8 cellular contexts compared by ENCODE assay signal in the genomic region with DNA sequence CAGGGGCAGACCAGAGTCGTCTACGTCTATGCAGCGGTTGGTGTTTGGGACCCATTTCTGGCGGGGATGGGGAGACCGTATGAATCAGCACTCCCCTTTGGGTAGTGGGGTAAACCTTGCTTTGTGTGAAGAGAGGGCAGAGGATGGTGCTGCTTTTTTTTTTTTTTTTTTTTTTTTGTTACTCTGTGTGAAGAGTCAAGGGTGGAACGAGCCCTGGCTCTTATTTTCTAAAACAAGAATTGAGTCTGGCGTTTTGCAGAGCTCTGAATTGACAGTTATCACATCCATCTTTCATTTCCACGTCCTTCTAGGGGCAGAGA. TPM values are rescaled to one million over a fixed set of nuclear protein-coding genes. Genes with fewer than 3 reads are reported as not detected.
DNase-seq lines count a peak whose midpoint lies in the region; ATAC-seq and TF ChIP-seq lines count a peak whose summit lies in the region.

No MANE protein-coding gene starts in this region.

- H3K79me2 ChIP-seq in KMS-11 (ENCODE audit: insufficient read depth, low read depth), result peaks cover 59% of the 10 kb centered on the region

- peak overlapping the region; percentile 71; the same call in 1 of the 2 replicates for H3K4me2 ChIP-seq in KMS-11

- H3K4me3 ChIP-seq in KMS-11 (IDR thresholded peaks at IDR 0.05; ENCODE audit: insufficient read depth, low read depth, low read length) (peak overlapping the region; percentile 67), adrenal gland (peak overlapping the region in 3 of 4 donors; percentile 66 to 86 (median 79)), liver (ENCODE audit: low read depth in 1 of 3, low read length in 3 of 3) (peak overlapping the region; percentile 64 to 97 (median 91)), tibial artery (peak overlapping the region; percentile 84 to 99)

- H3K4me1 ChIP-seq in KMS-11 (ENCODE audit: low read depth, poor library complexity, severe bottlenecking), result peaks cover 51% of the 10 kb centered on the region
- H3K4me1 ChIP-seq in adrenal gland (replicated peaks in 1 of 2), result peaks cover 12 to 40% of the 10 kb centered on the region in 2 donors
- H3K4me1 ChIP-seq in liver (ENCODE audit: control insufficient read depth in 4 of 4, insufficient read depth in 4 of 4, low read length in 3 of 4), result peaks cover 0 to 38% (median 16%) of the 10 kb centered on the region in 4 donors
- H3K4me1 ChIP-seq in tibial artery, result peaks cover 0 to 60% (median 19%) of the 10 kb centered on the region in 4 donors

- no peak for TF ChIP-seq RAD21 in liver (IDR thresholded peaks at IDR 0.05)

- TF ChIP-seq CTCF in KMS-11 (conservative IDR thresholded peaks at IDR 0.05; ENCODE audit: low read depth, low read length) (no peak), adrenal gland (IDR thresholded peaks at IDR 0.05) (no peak), liver (IDR thresholded peaks at IDR 0.05; ENCODE audit: low read depth, low read length, missing input control) (no peak), tibial artery (IDR thresholded peaks at IDR 0.05) (no peak)

- H3K9me3 ChIP-seq in adrenal gland (replicated peaks in 1 of 3) (no peaks in the 10 kb centered on the region), liver (ENCODE audit: control insufficient read depth in 4 of 4, low read length in 3 of 4) (no peaks in the 10 kb centered on the region), tibial artery (no peaks in the 10 kb centered on the region)

- TF ChIP-seq POLR2A in adrenal gland (IDR thresholded peaks at IDR 0.05), result no peak

- no peak overlapping the region; the same call in 1 of the 2 replicates for H2AFZ ChIP-seq in KMS-11 (ENCODE audit: low read depth)

- H3K36me3 ChIP-seq in KMS-11 (ENCODE audit: insufficient read depth) (no peaks in the 10 kb centered on the region), adrenal gland (replicated peaks in 1 of 2) (no peaks in the 10 kb centered on the region), liver (ENCODE audit: control insufficient read depth in 4 of 4, insufficient read depth in 3 of 4, low read depth in 1 of 4, low read length in 3 of 4) (no peaks in the 10 kb centered on the region), tibial artery (no peaks in the 10 kb centered on the region)

- WGBS in adrenal gland, 4 donors, result 0 to 4% (median 1%) methylated on average over 8 of the region's 8 CpGs
- under 1% methylated on average over 8 of the region's 8 CpGs for WGBS in liver

- no peak overlapping the region; the same call in 1 of the 2 replicates for H3K27ac ChIP-seq in KMS-11
- peak overlapping the region in 3 of 5 donors; percentile 96 to 100 (median 96) for H3K27ac ChIP-seq in adrenal gland
- H3K27ac ChIP-seq in liver (ENCODE audit: low read depth in 1 of 2, low read length in 2 of 2), result peak overlapping the region; percentile 95 to 96
- peak overlapping the region; percentile 94 to 99 for H3K27ac ChIP-seq in tibial artery

- H3K27me3 ChIP-seq in KMS-11 (ENCODE audit: insufficient read depth, low read depth), result no peaks in the 10 kb centered on the region
- H3K27me3 ChIP-seq in adrenal gland, result no peaks in the 10 kb centered on the region
- H3K27me3 ChIP-seq in liver (ENCODE audit: control insufficient read depth in 4 of 4, insufficient read depth in 4 of 4, low read length in 3 of 4), result no peaks in the 10 kb centered on the region
- no peaks in the 10 kb centered on the region for H3K27me3 ChIP-seq in tibial artery

- intact Hi-C loops in adrenal gland (cut with DNase I) (no loop called here), tibial artery (cut with DNase I; ENCODE audit: low total_unique reads) (no loop called here)

- peak; percentile 7 for DNase-seq in Ammon's horn (ENCODE audit: low spot score)
- no peak for DNase-seq in adrenal gland
- no peak for DNase-seq in tibial artery
- no peak for DNase-seq in NCI-H1930 (lab: John Stamatoyannopoulos, UW)
- no peak for DNase-seq in NCI-H510A treated with DMSO at 0.1 percent for 48 hours (lab: John Stamatoyannopoulos, UW)

- H4K20me1 ChIP-seq in KMS-11 (ENCODE audit: insufficient read depth), result peaks cover 6% of the 10 kb centered on the region; the same call in 1 of the 2 replicates

- no peak for ATAC-seq in GM19351 (IDR thresholded peaks at IDR 0.05; ENCODE audit: unreplicated experiment)

- H3K9ac ChIP-seq in KMS-11 (peak overlapping the region; percentile 89; the same call in 1 of the 2 replicates), liver (ENCODE audit: low read depth in 1 of 2, low read length in 2 of 2) (peak overlapping the region; percentile 84 to 89)

TF ChIP-seq in liver, 16 proteins besides CTCF, POLR2A, EP300 and RAD21:
- TF ChIP-seq, protein P1, sequence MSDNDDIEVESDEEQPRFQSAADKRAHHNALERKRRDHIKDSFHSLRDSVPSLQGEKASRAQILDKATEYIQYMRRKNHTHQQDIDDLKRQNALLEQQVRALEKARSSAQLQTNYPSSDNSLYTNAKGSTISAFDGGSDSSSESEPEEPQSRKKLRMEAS (IDR thresholded peaks at IDR 0.05), result no peak
- no peak for TF ChIP-seq JUND (IDR thresholded peaks at IDR 0.05)
- TF ChIP-seq FOXA1 (IDR thresholded peaks at IDR 0.05), result no peak
- TF ChIP-seq FOXA2 (IDR thresholded peaks at IDR 0.05), result no peak
- TF ChIP-seq EGR1 (IDR thresholded peaks at IDR 0.05; ENCODE audit: low read depth in 2 of 2), result no peak
- TF ChIP-seq, protein P2, sequence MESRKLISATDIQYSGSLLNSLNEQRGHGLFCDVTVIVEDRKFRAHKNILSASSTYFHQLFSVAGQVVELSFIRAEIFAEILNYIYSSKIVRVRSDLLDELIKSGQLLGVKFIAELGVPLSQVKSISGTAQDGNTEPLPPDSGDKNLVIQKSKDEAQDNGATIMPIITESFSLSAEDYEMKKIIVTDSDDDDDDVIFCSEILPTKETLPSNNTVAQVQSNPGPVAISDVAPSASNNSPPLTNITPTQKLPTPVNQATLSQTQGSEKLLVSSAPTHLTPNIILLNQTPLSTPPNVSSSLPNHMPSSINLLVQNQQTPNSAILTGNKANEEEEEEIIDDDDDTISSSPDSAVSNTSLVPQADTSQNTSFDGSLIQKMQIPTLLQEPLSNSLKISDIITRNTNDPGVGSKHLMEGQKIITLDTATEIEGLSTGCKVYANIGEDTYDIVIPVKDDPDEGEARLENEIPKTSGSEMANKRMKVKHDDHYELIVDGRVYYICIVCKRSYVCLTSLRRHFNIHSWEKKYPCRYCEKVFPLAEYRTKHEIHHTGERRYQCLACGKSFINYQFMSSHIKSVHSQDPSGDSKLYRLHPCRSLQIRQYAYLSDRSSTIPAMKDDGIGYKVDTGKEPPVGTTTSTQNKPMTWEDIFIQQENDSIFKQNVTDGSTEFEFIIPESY (IDR thresholded peaks at IDR 0.05), result no peak
- TF ChIP-seq RXRA (IDR thresholded peaks at IDR 0.05), result no peak
- no peak for TF ChIP-seq HNF4G (IDR thresholded peaks at IDR 0.05)
- TF ChIP-seq YY1 (IDR thresholded peaks at IDR 0.05), result no peak

RNA-seq across cellular contexts. Expression of a gene that starts 1.2 kb away (rescaled TPM):
- total RNA-seq in adrenal gland (100 to 1,000 TPM in 2 of 8 donors, 10 to 100 TPM in 6; 23.1 to 181 (median 60.4) TPM), liver (10 to 100 TPM; 12.1 to 32.5 TPM)
- polyA plus RNA-seq in adrenal gland (100 to 1,000 TPM in 1 of 3 donors, 10 to 100 TPM in 1, 1 to 10 TPM in 1; 7.5 to 109 (median 13.7) TPM), liver (10 to 100 TPM; 13.7 to 19.5 TPM)
